In the genomic region with DNA sequence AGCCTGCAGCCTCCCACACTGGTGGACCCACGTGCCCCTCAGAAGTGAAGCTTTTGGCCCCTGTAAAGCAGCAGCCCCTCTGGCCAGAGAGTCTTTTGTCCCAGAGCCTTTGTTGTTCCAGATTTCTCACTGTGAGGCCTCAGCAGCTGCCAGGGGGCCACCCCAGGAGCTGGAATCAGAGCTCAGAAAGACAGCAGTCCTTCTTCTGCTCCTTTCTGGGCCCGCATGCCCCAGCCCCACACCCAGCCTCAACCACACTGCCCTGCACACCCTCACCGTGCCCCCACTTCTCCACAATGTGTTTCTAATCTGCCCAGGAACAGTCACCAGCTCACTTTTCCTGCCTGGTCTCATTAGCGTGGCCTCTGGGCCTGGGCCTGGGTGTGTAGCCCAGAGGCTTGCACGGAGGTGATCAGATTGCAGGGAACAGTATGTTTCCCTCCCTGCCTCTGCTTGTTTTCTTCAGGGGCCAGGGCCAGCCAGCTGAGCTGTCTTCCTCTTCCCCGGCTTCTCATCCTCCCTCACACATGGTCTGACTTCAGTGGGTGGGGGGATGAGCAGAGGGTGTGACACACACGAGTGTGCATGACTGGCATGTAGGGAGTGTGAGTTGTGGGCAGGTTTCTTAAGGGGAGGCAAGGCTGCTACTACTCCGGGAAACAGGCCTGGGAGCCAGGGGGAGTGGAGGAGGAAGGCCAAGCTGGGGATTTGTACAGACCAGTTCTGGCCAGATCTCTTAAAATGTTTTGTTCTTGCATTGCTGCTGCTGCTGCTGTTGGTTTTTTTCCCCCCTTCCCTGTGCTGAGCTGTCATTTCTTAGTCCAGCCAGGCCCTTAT, we compare ENCODE assay signal across 8 cellular contexts.
DNase-seq lines count a peak whose midpoint lies in the region; ATAC-seq and TF ChIP-seq lines count a peak whose summit lies in the region.

No MANE protein-coding gene starts in this region.

- in situ Hi-C loops in astrocyte of the spinal cord (cut with HindIII; ENCODE audit: low sequenced_read_pairs): no loop called here

- H3K4me3 ChIP-seq in astrocyte of the spinal cord (ENCODE audit: low read depth, low read length) (no peak overlapping the region), skin epidermis (no peak overlapping the region)

- no peaks in the 10 kb centered on the region for H3K27me3 Mint-ChIP-seq in T-helper 1 cell treated with Interleukin-12 subunit alpha and Interleukin-12 subunit beta and Interleukin-4 antibody, amounts not matched to agents 30 μg/mL and 1 μg/mL, for 36 hours (ENCODE audit: low read depth)

- no peaks in the 10 kb centered on the region for H3K36me3 Mint-ChIP-seq in T-helper 1 cell treated with Interleukin-12 subunit alpha and Interleukin-12 subunit beta and Interleukin-4 antibody, amounts not matched to agents 30 μg/mL and 1 μg/mL, for 36 hours (ENCODE audit: low read depth)

- DNase-seq in T-helper 1 cell: no peak
- peak; percentile 74 for DNase-seq in astrocyte of the spinal cord (ENCODE audit: low read depth, low spot score)
- peak; percentile 64 for DNase-seq in iris pigment epithelial cell (ENCODE audit: low read depth)
- DNase-seq in activated CD4-positive, alpha-beta T cell treated with anti-CD3 and anti-CD28 coated beads, Interleukin-2, amount 50 U/mL, for 1 hour: no peak
- no peak for DNase-seq in NCI-H2227 (lab: John Stamatoyannopoulos, UW; ENCODE audit: unreplicated experiment)

- H3K4me3 Mint-ChIP-seq in T-helper 1 cell treated with Interleukin-12 subunit alpha and Interleukin-12 subunit beta and Interleukin-4 antibody, amounts not matched to agents 30 μg/mL and 1 μg/mL, for 36 hours: no peak overlapping the region

- H3K4me1 Mint-ChIP-seq in T-helper 1 cell treated with Interleukin-12 subunit alpha and Interleukin-12 subunit beta and Interleukin-4 antibody, amounts not matched to agents 30 μg/mL and 1 μg/mL, for 36 hours (ENCODE audit: low read depth): peaks cover 32% of the 10 kb centered on the region

- H3K27ac Mint-ChIP-seq in T-helper 1 cell treated with Interleukin-12 subunit alpha and Interleukin-12 subunit beta and Interleukin-4 antibody, amounts not matched to agents 30 μg/mL and 1 μg/mL, for 36 hours: peak overlapping the region; percentile 13

- ATAC-seq in GM19467 (IDR thresholded peaks at IDR 0.05; ENCODE audit: unreplicated experiment): no peak

- no peak for TF ChIP-seq CTCF in astrocyte of the spinal cord (IDR thresholded peaks at IDR 0.05; ENCODE audit: low read depth, low read length)

- no peaks in the 10 kb centered on the region for H3K9me3 Mint-ChIP-seq in T-helper 1 cell treated with Interleukin-12 subunit alpha and Interleukin-12 subunit beta and Interleukin-4 antibody, amounts not matched to agents 30 μg/mL and 1 μg/mL, for 36 hours

- peak overlapping the region in 20 of 21 experiments; percentile 67 to 97 (median 87) for H3K27ac ChIP-seq in skin epidermis

Comparison
In these comparisons a context has a peak if more than half of its experiments do, and no peak if none do; other contexts are left out.
1. DNase-seq: peak in astrocyte of the spinal cord (single experiment) and iris pigment epithelial cell (single experiment); none in T-helper 1 cell (0 of 5), activated CD4-positive, alpha-beta T cell treated with anti-CD3 and anti-CD28 coated beads, Interleukin-2, amount 50 U/mL, for 1 hour (single experiment) and NCI-H2227 (single experiment).